ENCODE assay signal across 21 cellular contexts in genomic region chr7:122133477-122133876, GRCh38. TPM values are rescaled to one million over a fixed set of nuclear protein-coding genes. Genes with fewer than 3 reads are reported as not detected.
DNase-seq lines count a peak whose midpoint lies in the region; ATAC-seq, FAIRE-seq and TF ChIP-seq lines count a peak whose summit lies in the region.
"Had no signal": no experiment of that assay in that cellular context is flagged by ENCODE, and none has a peak within 500 bp of the region (broad histone marks: within the 10 kb centered on the region; RNA-seq: fewer than 3 reads in every experiment).

No MANE protein-coding gene starts in this region.

- H3K27me3 Mint-ChIP-seq in GM23338 (ENCODE audit: insufficient read depth, low read depth, poor library complexity) (peaks cover 2% of the 10 kb centered on the region), neural progenitor cell (ENCODE audit: insufficient read depth, low read depth) (no peaks in the 10 kb centered on the region)
- H3K27me3 Mint-ChIP-seq: CD8-positive, alpha-beta memory T cell had no signal

- no peak overlapping the region for H3K56ac ChIP-seq in H1 (replicated peaks; ENCODE audit: insufficient read length, low read depth, low read length)

- peaks cover 35% of the 10 kb centered on the region for H3K4me1 ChIP-seq in GM23338 (ENCODE audit: insufficient read depth)
- peaks cover 0 to 13% (median 5%) of the 10 kb centered on the region in 4 experiments; a peak in 5 of 7 replicates for H3K4me1 ChIP-seq in H1 (replicated peaks in 1 of 4; ENCODE audit: control insufficient read depth in 3 of 4, insufficient read depth in 4 of 4, low read length in 3 of 4)
- peaks cover 21% of the 10 kb centered on the region for H3K4me1 ChIP-seq in neural progenitor cell
- H3K4me1 ChIP-seq in effector memory CD4-positive, alpha-beta T cell (ENCODE audit: control insufficient read depth, insufficient read depth, low read length, poor library complexity, severe bottlenecking) = no peaks in the 10 kb centered on the region
- H3K4me1 ChIP-seq: A549, BE2C had no signal

- no peak overlapping the region for H2AFZ ChIP-seq in GM23338
- H2AFZ ChIP-seq in H1 (ENCODE audit: low read length) = no peak overlapping the region
- H2AFZ ChIP-seq in neural progenitor cell (replicated peaks) = no peak overlapping the region

- no peak overlapping the region for H2BK120ac ChIP-seq in H1 (replicated peaks; ENCODE audit: low read depth, low read length)

- H3K79me1 ChIP-seq in H1 (ENCODE audit: low read depth, low read length) = no peaks in the 10 kb centered on the region

- H3K9ac ChIP-seq in H1 (replicated peaks in 1 of 4; ENCODE audit: extremely low read depth in 1 of 4, low read depth in 3 of 4, low read length in 3 of 4) (no peak overlapping the region), neural progenitor cell (no peak overlapping the region)
- H3K9ac ChIP-seq: BLaER1 treated with 17β-estradiol and CSF1 and Interleukin-3, amounts not matched to agents 10 nM and 100 nM had no signal

- POLR2A ChIA-PET in H1 (lab: Charles Lee; ENCODE audit: partially characterized antibody) = interaction anchor here (0.5 to 8.0 kb wide), 7 partner anchors 11 to 1721 kb away, joined by 3 to 66 read pairs (median 5); partner anchors contain the start of gene AASS

- peaks cover 44% of the 10 kb centered on the region for H3K4me1 Mint-ChIP-seq in GM23338
- H3K4me1 Mint-ChIP-seq in neural progenitor cell = peaks cover 14% of the 10 kb centered on the region

- peak; percentile 21 for ATAC-seq in GM23338
- no peak for ATAC-seq in HG03025 (IDR thresholded peaks at IDR 0.05; ENCODE audit: low FRiP score, unreplicated experiment)
- ATAC-seq: A549, HCT116 had no signal

- H3K18ac ChIP-seq in H1 (ENCODE audit: extremely low read depth, low read length) = no peak overlapping the region

- no peak for TF ChIP-seq EP300 in H1 (IDR thresholded peaks at IDR 0.05; ENCODE audit: borderline replicate concordance in 1 of 2, low read depth in 2 of 2, low read length in 2 of 2)

- TF ChIP-seq CTCF in GM23338 (conservative IDR thresholded peaks at IDR 0.05; ENCODE audit: low read depth in 2 of 2) (no peak), H1 (IDR thresholded peaks at IDR 0.05; ENCODE audit: control extremely low read depth in 1 of 3, insufficient read depth in 1 of 3, low read depth in 1 of 3, low read length in 3 of 3) (no peak), neural progenitor cell (IDR thresholded peaks at IDR 0.05) (no peak)

- H4K8ac ChIP-seq in H1 (ENCODE audit: extremely low read depth, insufficient read depth, low read length) = no peak overlapping the region

- no peak overlapping the region for H2BK5ac ChIP-seq in H1 (ENCODE audit: low read depth, low read length)

- no peaks in the 10 kb centered on the region for H3K23me2 ChIP-seq in H1 (ENCODE audit: low read depth, low read length)

- FAIRE-seq in H1 (lab: Jason Lieb, UNC) = no peak
- FAIRE-seq: A549, GM12891, GM18507 had no signal

- H3K9me2 ChIP-seq in GM23338 (ENCODE audit: insufficient read depth) = no peaks in the 10 kb centered on the region

- no peak overlapping the region for H3K27ac ChIP-seq in GM23338 (ENCODE audit: low read depth)
- no peak overlapping the region for H3K27ac ChIP-seq in H1 (ENCODE audit: low read depth, low read length)
- H3K27ac ChIP-seq in neural progenitor cell = peak overlapping the region; percentile 39
- no peak overlapping the region for H3K27ac ChIP-seq in effector memory CD4-positive, alpha-beta T cell (ENCODE audit: insufficient read depth, low read length, poor library complexity, severe bottlenecking)
- H3K27ac ChIP-seq: A549; BLaER1 treated with 17β-estradiol and CSF1 and Interleukin-3, amounts not matched to agents 10 nM and 100 nM had no signal

- H2BK15ac ChIP-seq in H1 (ENCODE audit: low read length) = no peak overlapping the region

- peaks cover 99% of the 10 kb centered on the region for H4K20me1 ChIP-seq in GM23338 (replicated peaks; ENCODE audit: insufficient read depth)
- H4K20me1 ChIP-seq in H1 (replicated peaks in 1 of 2; ENCODE audit: control insufficient read depth in 1 of 2, insufficient read depth in 2 of 2, low read length in 2 of 2) = peaks cover 27 to 47% of the 10 kb centered on the region in 2 experiments
- H4K20me1 ChIP-seq in neural progenitor cell (ENCODE audit: low read depth) = peaks cover 64% of the 10 kb centered on the region

- H3K79me2 ChIP-seq in GM23338 (replicated peaks; ENCODE audit: insufficient read depth) (peaks cover 100% of the 10 kb centered on the region), H1 (ENCODE audit: control insufficient read depth in 1 of 2, insufficient read depth in 2 of 2, low read length in 2 of 2) (peaks cover 61 to 97% of the 10 kb centered on the region in 2 experiments), neural progenitor cell (ENCODE audit: low read depth) (peaks cover 100% of the 10 kb centered on the region)

- peaks cover 85% of the 10 kb centered on the region for H3K36me3 Mint-ChIP-seq in GM23338 (ENCODE audit: low read depth)
- peaks cover 15% of the 10 kb centered on the region for H3K36me3 Mint-ChIP-seq in neural progenitor cell
- H3K36me3 Mint-ChIP-seq: CD14-positive monocyte; CD8-positive, alpha-beta memory T cell had no signal

- no peak for TF ChIP-seq RAD21 in H1 (IDR thresholded peaks at IDR 0.05 in 1 of 2, conservative IDR thresholded peaks at IDR 0.05 in 1 of 2; ENCODE audit: low read depth in 2 of 2, low read length in 2 of 2)

- no peak overlapping the region for H3K4ac ChIP-seq in H1 (replicated peaks; ENCODE audit: insufficient read length, low read depth, low read length)

- CTCF ChIA-PET in H1 (lab: Charles Lee; ENCODE audit: partially characterized antibody) = no interaction called here

- H2AK5ac ChIP-seq in H1 (ENCODE audit: low read depth, low read length) = no peak overlapping the region

- no peak overlapping the region for H2BK12ac ChIP-seq in H1 (ENCODE audit: low read depth, low read length)

- H3K27me3 ChIP-seq in GM23338 (ENCODE audit: insufficient read depth) (no peaks in the 10 kb centered on the region), H1 (replicated peaks in 1 of 4; ENCODE audit: control insufficient read depth in 3 of 4, extremely low read depth in 1 of 4, insufficient read depth in 3 of 4, low read length in 3 of 4) (no peaks in the 10 kb centered on the region), neural progenitor cell (no peaks in the 10 kb centered on the region)
- no peaks in the 10 kb centered on the region for H3K27me3 ChIP-seq in effector memory CD4-positive, alpha-beta T cell (replicated peaks; ENCODE audit: control insufficient read depth, insufficient read depth, low read length, poor library complexity, severe bottlenecking)
- H3K27me3 ChIP-seq: BE2C; BLaER1 treated with 17β-estradiol and CSF1 and Interleukin-3, amounts not matched to agents 10 nM and 100 nM had no signal

- peak overlapping the region; percentile 1; the same call in 1 of the 2 replicates for H3K4me3 ChIP-seq in GM23338
- peak overlapping the region in 1 of 4 experiments; percentile 18; a peak in 2 of 8 replicates for H3K4me3 ChIP-seq in H1 (ENCODE audit: extremely low read depth in 1 of 4, insufficient read depth in 2 of 4, low read depth in 3 of 4, low read length in 4 of 4)
- H3K4me3 ChIP-seq in neural progenitor cell = no peak overlapping the region
- no peak overlapping the region for H3K4me3 ChIP-seq in effector memory CD4-positive, alpha-beta T cell (ENCODE audit: insufficient read depth, low read depth, low read length, poor library complexity, severe bottlenecking)
- H3K4me3 ChIP-seq: A549; BLaER1 treated with 17β-estradiol and CSF1 and Interleukin-3, amounts not matched to agents 10 nM and 100 nM had no signal

- no peaks in the 10 kb centered on the region for H3K9me3 ChIP-seq in H1 (ENCODE audit: insufficient read depth in 2 of 2, low read depth in 1 of 2, low read length in 1 of 2)
- H3K9me3 ChIP-seq in neural progenitor cell (ENCODE audit: low read depth) = no peaks in the 10 kb centered on the region
- no peaks in the 10 kb centered on the region for H3K9me3 ChIP-seq in effector memory CD4-positive, alpha-beta T cell (ENCODE audit: control insufficient read depth, low read length)
- H3K9me3 ChIP-seq: A549; BE2C; BLaER1 treated with 17β-estradiol and CSF1 and Interleukin-3, amounts not matched to agents 10 nM and 100 nM had no signal

- H3K27ac Mint-ChIP-seq in GM23338 = no peak overlapping the region
- no peak overlapping the region for H3K27ac Mint-ChIP-seq in neural progenitor cell
- H3K27ac Mint-ChIP-seq: CD14-positive monocyte; CD4-positive, alpha-beta T cell had no signal

- no peak overlapping the region for H4K5ac ChIP-seq in H1 (ENCODE audit: insufficient read length, low read depth, low read length)

- no peak overlapping the region for H3K14ac ChIP-seq in H1 (ENCODE audit: insufficient read length)

- H2BK20ac ChIP-seq in H1 (ENCODE audit: low read length) = no peak overlapping the region

- no peaks in the 10 kb centered on the region for H3F3A ChIP-seq in GM23338 (replicated peaks; ENCODE audit: low read depth)
- H3F3A ChIP-seq in neural progenitor cell (ENCODE audit: low read depth) = peaks cover 13% of the 10 kb centered on the region

- 96% methylated on average over 8 of the region's 8 CpGs; no CpG with 5 or more reads in 1 of the 2 experiments for WGBS in H1 (ENCODE audit: extremely low coverage in 1 of 2, insufficient coverage in 1 of 2, insufficient read length in 1 of 2, insufficient replicate concordance in 2 of 2, low coverage in 1 of 2, low lambda C conversion rate in 2 of 2, missing lambda C conversion rate in 1 of 2), 2 experiments

- DNase-seq in GM23338 (ENCODE audit: low spot score) = no peak
- DNase-seq in H1 (ENCODE audit: low read depth in 1 of 2, low spot score in 2 of 2) = no peak
- DNase-seq in neural progenitor cell (ENCODE audit: low spot score) = no peak
- no peak for DNase-seq in effector memory CD4-positive, alpha-beta T cell
- DNase-seq in NCI-H2029 treated with DMSO at 0.1 percent for 48 hours (lab: John Stamatoyannopoulos, UW) = no peak
- DNase-seq: 8988T; ACHN; AML-193; BE2C; CD4-positive, alpha-beta T cell; CD8-positive, alpha-beta memory T cell; DMS53; DMS79 treated with DMSO at 0.1 percent for 48 hours; H9 had no signal

- peak in 1 of 2 experiments; percentile 56; a peak in 1 of 3 replicates for TF ChIP-seq POLR2A in H1 (IDR thresholded peaks at IDR 0.05; ENCODE audit: control extremely low read depth in 1 of 2, low read depth in 2 of 2, low read length in 2 of 2)

- H3K4me3 Mint-ChIP-seq in GM23338 (peak overlapping the region; percentile 38; the same call in 2 of the 3 replicates), neural progenitor cell (no peak overlapping the region)
- H3K4me3 Mint-ChIP-seq: CD14-positive monocyte; CD4-positive, alpha-beta T cell; CD8-positive, alpha-beta memory T cell; H9 had no signal

- H4K91ac ChIP-seq in H1 (replicated peaks; ENCODE audit: insufficient read length, low read length) = no peak overlapping the region

- H3K36me3 ChIP-seq in GM23338 (ENCODE audit: insufficient read depth) = peaks cover 52% of the 10 kb centered on the region; the same call in 1 of the 2 replicates
- H3K36me3 ChIP-seq in H1 (ENCODE audit: control insufficient read depth in 2 of 4, insufficient read depth in 4 of 4, low read length in 3 of 4) = peaks cover 0 to 95% (median 42%) of the 10 kb centered on the region in 4 experiments; a peak in 6 of 8 replicates
- H3K36me3 ChIP-seq in neural progenitor cell = peaks cover 16% of the 10 kb centered on the region
- H3K36me3 ChIP-seq in effector memory CD4-positive, alpha-beta T cell (ENCODE audit: control insufficient read depth, insufficient read depth, low read length) = no peaks in the 10 kb centered on the region
- H3K36me3 ChIP-seq: BE2C had no signal

- H3K4me2 ChIP-seq in GM23338 (peak overlapping the region; percentile 28), H1 (ENCODE audit: insufficient read depth in 1 of 2, low read depth in 2 of 2, low read length in 2 of 2) (peak overlapping the region; percentile 21 to 33; a peak in 3 of 4 replicates), neural progenitor cell (no peak overlapping the region)
- H3K4me2 ChIP-seq: A549; BLaER1 treated with 17β-estradiol and CSF1 and Interleukin-3, amounts not matched to agents 10 nM and 100 nM had no signal

- H3K9me3 Mint-ChIP-seq in GM23338 (no peaks in the 10 kb centered on the region), neural progenitor cell (no peaks in the 10 kb centered on the region)
- H3K9me3 Mint-ChIP-seq: CD8-positive, alpha-beta memory T cell had no signal

- no peak overlapping the region for H3K23ac ChIP-seq in H1 (ENCODE audit: insufficient read length)

RNA-seq across cellular contexts. Expression of gene AASS, which starts 10.6 kb away (rescaled TPM):
- total RNA-seq in GM23338 (2014; rRNA removed; shearing (Covaris generic)) = 698 and 789 TPM in 2 replicates
- 240 and 368 TPM in 2 replicates for polyA plus RNA-seq in GM23338 (2016; fragmentation: Nextera tagmentation; extraction: Ambion mirVana)
- total RNA-seq in H1 (2021; fragmentation: NEBNext Ultra II Directional; extraction: Animal tissue kit (Norgen Biotek cat#: 25700)) = 383 and 394 TPM in 2 replicates
- polyA plus RNA-seq in H1 (2011; rRNA removed) = 203 and 207 TPM in 2 replicates
- polyA plus RNA-seq in H1 (2011; cell fraction: cytosol; rRNA removed) = 205 TPM
- polyA plus RNA-seq in H1 (2011; cell fraction: nucleus; rRNA removed) = 683 TPM
- polyA plus RNA-seq in H1 (2012, experiment 1 of 2) = 282 to 422 TPM (median 360 TPM) in 4 replicates
- polyA plus RNA-seq in H1 (2012, experiment 2 of 2) = 23.9 TPM
- 508 TPM for polyA plus RNA-seq in H1 (2013, experiment 1 of 2)
- polyA plus RNA-seq in H1 (2013, experiment 2 of 2) = 399 TPM
- polyA minus RNA-seq in H1 (2011; rRNA and poly(A)+ RNA removed) = 569 and 873 TPM in 2 replicates
- 295 TPM for polyA minus RNA-seq in H1 (2011; cell fraction: cytosol; rRNA and poly(A)+ RNA removed)
- 1,318 TPM for polyA minus RNA-seq in H1 (2011; cell fraction: nucleus; rRNA and poly(A)+ RNA removed)
- 185 and 264 TPM in 2 replicates for total RNA-seq in neural progenitor cell (ENCODE audit: low replicate concordance)
